Comparison of ENCODE assay signal across 8 cellular contexts in genomic region chr6:35470663-35471120, GRCh38. TPM values are rescaled to one million over a fixed set of nuclear protein-coding genes. Genes with fewer than 3 reads are reported as not detected.
DNase-seq lines count a peak whose midpoint lies in the region; ATAC-seq and TF ChIP-seq lines count a peak whose summit lies in the region.

No MANE protein-coding gene starts in this region.

- BruUV-seq in Calu3 (replicated peaks; lab: Mats Ljungman, UMichigan) (no TSS peak), mammary epithelial cell (replicated peaks; lab: Mats Ljungman, UMichigan) (no TSS peak)

- H3K36me3 ChIP-seq in MM.1S (replicated peaks; ENCODE audit: insufficient read depth, low read length) (peaks cover 16% of the 10 kb centered on the region), mammary epithelial cell (ENCODE audit: insufficient read depth, low read length) (peaks cover 12% of the 10 kb centered on the region)

- DNase-seq in Calu3, result no peak
- DNase-seq in MM.1S, result no peak
- no peak for DNase-seq in mammary epithelial cell
- no peak for DNase-seq in nephron progenitor cell
- DNase-seq in SKM-1 (lab: John Stamatoyannopoulos, UW; ENCODE audit: unreplicated experiment), result no peak
- DNase-seq in NCI-H146 treated with DMSO at 0.1 percent for 48 hours (lab: John Stamatoyannopoulos, UW; ENCODE audit: unreplicated experiment), result no peak

- H3K27me3 ChIP-seq in MM.1S (replicated peaks; ENCODE audit: insufficient read depth, low read length) (no peaks in the 10 kb centered on the region), mammary epithelial cell (ENCODE audit: insufficient read depth, low read length) (no peaks in the 10 kb centered on the region)

- TF ChIP-seq CTCF in Calu3 (IDR thresholded peaks at IDR 0.05; ENCODE audit: unreplicated experiment), result no peak
- TF ChIP-seq CTCF in MM.1S (IDR thresholded peaks at IDR 0.05; ENCODE audit: low read length), result no peak
- no peak for TF ChIP-seq CTCF in mammary epithelial cell (conservative IDR thresholded peaks at IDR 0.05 in 1 of 2, IDR thresholded peaks at IDR 0.05 in 1 of 2; ENCODE audit: extremely low read depth in 1 of 2, insufficient read depth in 1 of 2, low read depth in 1 of 2, low read length in 2 of 2)
- TF ChIP-seq CTCF in nephron progenitor cell (IDR thresholded peaks at IDR 0.05), result no peak

- ATAC-seq in GM21360 (IDR thresholded peaks at IDR 0.05; ENCODE audit: unreplicated experiment), result no peak
- no peak for ATAC-seq in HG03159 (IDR thresholded peaks at IDR 0.05; ENCODE audit: unreplicated experiment)

- H4K20me1 ChIP-seq in MM.1S (ENCODE audit: insufficient read depth, low read length) (peaks cover 36% of the 10 kb centered on the region), mammary epithelial cell (ENCODE audit: insufficient read depth, low read length) (no peaks in the 10 kb centered on the region)

- H3K27ac Mint-ChIP-seq in Calu3 (ENCODE audit: unreplicated experiment), result peak overlapping the region; percentile 100
- peak overlapping the region; percentile 100 for H3K27ac Mint-ChIP-seq in nephron progenitor cell

- CTCF ChIA-PET in Calu3 (lab: Charles Lee) (interaction anchor here (1.7 kb wide), 1 partner anchor 21 kb away, joined by 4 read pairs; no protein-coding TSS in a partner anchor), mammary epithelial cell (lab: Charles Lee; ENCODE audit: low non-redundant PET) (no interaction called here)

- intact Hi-C loops in Calu3 (cut with micrococcal nuclease; ENCODE audit: unreplicated experiment), result no loop called here
- intact Hi-C loops in mammary epithelial cell (cut with micrococcal nuclease), result loop anchor here (5.0 kb wide), 1 partner anchor 82 kb away; no protein-coding TSS in a partner anchor

- H3K4me1 Mint-ChIP-seq in Calu3 (ENCODE audit: low read depth, unreplicated experiment) (peaks cover 33% of the 10 kb centered on the region), nephron progenitor cell (peaks cover 44% of the 10 kb centered on the region)

- H3K4me3 ChIP-seq in MM.1S (ENCODE audit: low read length), result no peak overlapping the region
- peak overlapping the region; percentile 3 to 98 (median 13) for H3K4me3 ChIP-seq in mammary epithelial cell (replicated peaks in 1 of 3; ENCODE audit: insufficient read depth in 1 of 3, low read depth in 2 of 3, low read length in 3 of 3)

- no peaks in the 10 kb centered on the region for H3K9me3 ChIP-seq in MM.1S (replicated peaks; ENCODE audit: insufficient read depth, low read length)
- no peaks in the 10 kb centered on the region for H3K9me3 ChIP-seq in mammary epithelial cell (replicated peaks; ENCODE audit: insufficient read depth, low read length)

- H2AFZ ChIP-seq in MM.1S (ENCODE audit: low read length) (no peak overlapping the region), mammary epithelial cell (ENCODE audit: low read depth, low read length) (no peak overlapping the region)

- H3K4me2 ChIP-seq in MM.1S (ENCODE audit: low read depth, low read length) (peak overlapping the region; percentile 92; the same call in 1 of the 2 replicates), mammary epithelial cell (ENCODE audit: insufficient read depth, low read depth, low read length) (peak overlapping the region; percentile 88)

- in situ Hi-C loops in mammary epithelial cell (cut with MboI; ENCODE audit: low sequenced_read_pairs in 2 of 2), result no loop called here

- H3K79me2 ChIP-seq in MM.1S (ENCODE audit: low read length), result peaks cover 37% of the 10 kb centered on the region
- peaks cover 40% of the 10 kb centered on the region for H3K79me2 ChIP-seq in mammary epithelial cell (ENCODE audit: insufficient read depth, low read length)

- 23% methylated on average over 3 of the region's 3 CpGs for WGBS in mammary epithelial cell (ENCODE audit: low coverage, missing lambda C conversion rate)

- H3K4me3 Mint-ChIP-seq in Calu3 (ENCODE audit: low read depth, unreplicated experiment) (peak overlapping the region; percentile 98), nephron progenitor cell (peak overlapping the region; percentile 95)

- H3K36me3 Mint-ChIP-seq in Calu3 (ENCODE audit: insufficient read depth, unreplicated experiment), result peaks cover 91% of the 10 kb centered on the region
- H3K36me3 Mint-ChIP-seq in nephron progenitor cell (ENCODE audit: low read depth), result peaks cover 52% of the 10 kb centered on the region

- no peak overlapping the region for H3K27ac ChIP-seq in MM.1S (ENCODE audit: low read length)
- H3K27ac ChIP-seq in mammary epithelial cell (ENCODE audit: insufficient read depth, low read depth, low read length), result peak overlapping the region; percentile 1

- H3K4me1 ChIP-seq in MM.1S (ENCODE audit: low read length), result peaks cover 11% of the 10 kb centered on the region
- peaks cover 19% of the 10 kb centered on the region for H3K4me1 ChIP-seq in mammary epithelial cell (ENCODE audit: insufficient read depth, low read length)

- dilution Hi-C loops in mammary epithelial cell (cut with HindIII; ENCODE audit: low sequenced_read_pairs), result loop anchor here (5.0 kb wide), 1 partner anchor 37 kb away; no protein-coding TSS in a partner anchor

- H3K9me3 Mint-ChIP-seq in Calu3 (ENCODE audit: low read depth, unreplicated experiment) (no peaks in the 10 kb centered on the region), nephron progenitor cell (no peaks in the 10 kb centered on the region)

- H3K27me3 Mint-ChIP-seq in Calu3 (ENCODE audit: unreplicated experiment), result no peaks in the 10 kb centered on the region
- peaks cover 11% of the 10 kb centered on the region for H3K27me3 Mint-ChIP-seq in nephron progenitor cell (ENCODE audit: low read depth, poor library complexity)

- no peak overlapping the region for H3K9ac ChIP-seq in MM.1S (ENCODE audit: low read length)
- no peak overlapping the region for H3K9ac ChIP-seq in mammary epithelial cell (ENCODE audit: insufficient read depth, low read length)

- H3K9me2 ChIP-seq in MM.1S (replicated peaks; ENCODE audit: insufficient read depth, low read length), result no peaks in the 10 kb centered on the region

- peaks cover 58% of the 10 kb centered on the region for H3F3A ChIP-seq in MM.1S (ENCODE audit: insufficient read depth, low read length)

RNA-seq across cellular contexts. Expression of gene RPL10A, which starts 2.5 kb away (rescaled TPM):
- 789 and 828 TPM in 2 replicates for total RNA-seq in Calu3 (2022)
- 1,000 to 10,000 TPM in 1 of 2 donors, 100 to 1,000 TPM in 1; 961 to 1,334 TPM for total RNA-seq in mammary epithelial cell
- polyA plus RNA-seq in mammary epithelial cell, result 2,297 TPM
- polyA minus RNA-seq in mammary epithelial cell, result 1,208 TPM

RNA-seq across cellular contexts. Expression of gene FANCE, which starts 18.6 kb away (rescaled TPM):
- total RNA-seq in Calu3 (2022) (10.4 and 10.9 TPM in 2 replicates), mammary epithelial cell (10 to 100 TPM in 1 of 2 donors, 1 to 10 TPM in 1; 3.7 to 12.8 TPM)
- polyA plus RNA-seq in mammary epithelial cell, result 8.8 TPM
- 8.8 TPM for polyA minus RNA-seq in mammary epithelial cell

RNA-seq across cellular contexts. Expression of gene TEAD3, which starts 26.2 kb away (rescaled TPM):
- total RNA-seq in Calu3 (2022), result 27.3 and 28.3 TPM in 2 replicates
- 10 to 100 TPM; 12.5 to 26.4 TPM for total RNA-seq in mammary epithelial cell
- 12.8 TPM for polyA plus RNA-seq in mammary epithelial cell
- polyA minus RNA-seq in mammary epithelial cell, result 16.0 TPM

RNA-seq across cellular contexts. Expression of gene TULP1, which starts 42.0 kb away (rescaled TPM):
- total RNA-seq in Calu3 (2022), result not detected in 2 replicates
- not detected for total RNA-seq in mammary epithelial cell
- not detected for polyA plus RNA-seq in mammary epithelial cell
- not detected for polyA minus RNA-seq in mammary epithelial cell
